ENCODE assay signal across 23 cellular contexts in the genomic region with DNA sequence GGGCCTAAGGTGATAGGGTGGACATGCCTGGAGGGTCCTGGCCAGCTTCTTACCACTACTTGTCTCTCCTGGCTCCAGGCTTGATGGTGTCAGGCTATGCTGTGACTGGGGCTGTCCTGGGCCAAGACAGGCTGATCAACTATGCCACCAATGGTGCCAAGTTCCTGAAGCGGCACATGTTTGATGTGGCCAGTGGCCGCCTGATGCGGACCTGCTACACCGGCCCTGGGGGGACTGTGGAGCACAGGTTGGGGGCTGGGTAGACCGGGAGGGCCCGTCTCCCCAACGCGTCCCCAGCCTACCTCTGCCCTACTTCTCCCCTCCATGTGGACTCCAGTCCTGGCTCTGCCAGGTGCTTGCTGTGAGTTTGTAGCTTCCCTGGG. TPM values are rescaled to one million over a fixed set of nuclear protein-coding genes. Genes with fewer than 3 reads are reported as not detected.
A peak's percentile ranks its signal among the peaks of the same experiment; 100 is the strongest.
DNase-seq lines count a peak whose midpoint lies in the region; ATAC-seq, FAIRE-seq and TF ChIP-seq lines count a peak whose summit lies in the region.
"Had no signal": no experiment of that assay in that cellular context is flagged by ENCODE, and none has a peak within 500 bp of the region (broad histone marks: within the 10 kb centered on the region; RNA-seq: fewer than 3 reads in every experiment).

No MANE protein-coding gene starts in this region.

- DNase-seq in HepG2 (ENCODE audit: low spot score) (no peak), right lobe of liver (no peak), mesenchymal stem cell (no peak), stomach (peak; percentile 52), left lobe of liver (ENCODE audit: low spot score) (no peak), cerebellar cortex (ENCODE audit: low spot score) (no peak)
- no peak for DNase-seq in activated CD4-positive, alpha-beta memory T cell treated with anti-CD3 and anti-CD28 coated beads, Interleukin-2, amount 10 ng/mL, durations not matched to agents 7 days and 5 days
- DNase-seq: CD4-positive, alpha-beta T cell; CD8-positive, alpha-beta memory T cell; DMS 273 treated with DMSO at 0.1 percent for 48 hours; DMS79; GOT3 had no signal

- H3K79me2 ChIP-seq in HepG2 (ENCODE audit: insufficient read depth, low read length), result peaks cover 3% of the 10 kb centered on the region

- H3K9ac ChIP-seq in HepG2 (ENCODE audit: insufficient read depth, low read depth, low read length), result no peak overlapping the region
- no peak overlapping the region for H3K9ac ChIP-seq in mesenchymal stem cell (ENCODE audit: low read length)
- H3K9ac ChIP-seq: BLaER1 treated with 17β-estradiol and CSF1 and Interleukin-3, amounts not matched to agents 10 nM and 100 nM had no signal

- peaks cover 0 to 5% of the 10 kb centered on the region in 2 experiments; a peak in 3 of 5 replicates for H3K36me3 ChIP-seq in HepG2 (replicated peaks in 1 of 2; ENCODE audit: control insufficient read depth in 1 of 2, insufficient read depth in 2 of 2, low read length in 2 of 2)
- peaks cover 0 to 5% (median 0%) of the 10 kb centered on the region in 4 donors for H3K36me3 ChIP-seq in right lobe of liver
- H3K36me3 ChIP-seq in mesenchymal stem cell (ENCODE audit: control insufficient read depth in 1 of 2, insufficient read depth in 2 of 2, low read depth in 1 of 2, low read length in 2 of 2), result peaks cover 62 to 71% of the 10 kb centered on the region in 2 experiments
- H3K36me3 ChIP-seq in stomach, result peaks cover 3 to 63% (median 39%) of the 10 kb centered on the region in 4 donors
- H3K36me3 ChIP-seq: BE2C; BLaER1 treated with 17β-estradiol and CSF1 and Interleukin-3, amounts not matched to agents 10 nM and 100 nM had no signal

- H4K91ac ChIP-seq in mesenchymal stem cell (ENCODE audit: low read length), result no peak overlapping the region

- H3K4me3 ChIP-seq in HepG2 (replicated peaks in 1 of 3; ENCODE audit: insufficient read depth in 1 of 3, low read depth in 2 of 3, low read length in 3 of 3), result no peak overlapping the region
- H3K4me3 ChIP-seq in right lobe of liver, result no peak overlapping the region
- H3K4me3 ChIP-seq in mesenchymal stem cell (ENCODE audit: insufficient read depth in 1 of 2, low read depth in 1 of 2, low read length in 2 of 2), result no peak overlapping the region
- no peak overlapping the region for H3K4me3 ChIP-seq in stomach
- H3K4me3 ChIP-seq: BLaER1 treated with 17β-estradiol and CSF1 and Interleukin-3, amounts not matched to agents 10 nM and 100 nM; GM12878; HAP-1 had no signal

- H3K4ac ChIP-seq in mesenchymal stem cell (ENCODE audit: low read depth in 1 of 2, low read length in 2 of 2), result no peak overlapping the region

- no peak overlapping the region for H3K27ac ChIP-seq in HepG2 (ENCODE audit: extremely low read length, insufficient read depth, low read length)
- no peak overlapping the region for H3K27ac ChIP-seq in right lobe of liver
- peak overlapping the region; percentile 94; the same call in 1 of the 2 replicates for H3K27ac ChIP-seq in VCaP
- H3K27ac ChIP-seq in mesenchymal stem cell (ENCODE audit: low read length, poor library complexity, severe bottlenecking), result no peak overlapping the region
- H3K27ac ChIP-seq in stomach, result peak overlapping the region in 2 of 5 donors; percentile 33 to 64
- H3K27ac ChIP-seq: 22Rv1; BLaER1 treated with 17β-estradiol and CSF1 and Interleukin-3, amounts not matched to agents 10 nM and 100 nM had no signal

- H3K4me1 ChIP-seq in HepG2 (ENCODE audit: insufficient read depth, low read length) (peaks cover 45% of the 10 kb centered on the region), right lobe of liver (peaks cover 0 to 28% (median 11%) of the 10 kb centered on the region in 4 donors), mesenchymal stem cell (ENCODE audit: control insufficient read depth, insufficient read depth, low read depth, low read length) (peaks cover 16% of the 10 kb centered on the region), stomach (peaks cover 18 to 40% (median 31%) of the 10 kb centered on the region in 4 donors)

- no peak for TF ChIP-seq RAD21 in HepG2 (CRISPR knock-in tag; IDR thresholded peaks at IDR 0.05)

- WGBS in HepG2 (ENCODE audit: low lambda C conversion rate), result 100% methylated on average over 3 of the region's 8 CpGs
- 80% methylated on average over 1 of the region's 8 CpGs for WGBS in right lobe of liver (ENCODE audit: insufficient coverage, low coverage, low lambda C conversion rate, missing lambda C conversion rate)
- 98% methylated on average over 6 of the region's 8 CpGs for WGBS in mesenchymal stem cell
- 66 to 91% (median 79%) methylated on average over 4 to 8 of the region's 8 CpGs for WGBS in stomach, 5 donors

- no peak overlapping the region for H2BK15ac ChIP-seq in mesenchymal stem cell (ENCODE audit: low read depth, poor library complexity, severe bottlenecking)

- H3K27ac Mint-ChIP-seq in activated CD4-positive, alpha-beta memory T cell treated with anti-CD3 and anti-CD28 coated beads, Interleukin-2, amount 10 ng/mL, durations not matched to agents 7 days and 5 days, result no peak overlapping the region
- H3K27ac Mint-ChIP-seq: CD14-positive monocyte; CD4-positive, alpha-beta T cell; CD8-positive, alpha-beta memory T cell; HFFc6 had no signal

- BruUV-seq in HepG2 (replicated peaks; lab: Mats Ljungman, UMichigan), result no TSS peak

- H3K27me3 Mint-ChIP-seq in activated CD4-positive, alpha-beta memory T cell treated with anti-CD3 and anti-CD28 coated beads, Interleukin-2, amount 10 ng/mL, durations not matched to agents 7 days and 5 days, result peaks cover 4% of the 10 kb centered on the region

- H2BK5ac ChIP-seq in mesenchymal stem cell (ENCODE audit: low read depth, low read length, poor library complexity, severe bottlenecking), result no peak overlapping the region

- no peak overlapping the region for H3K23ac ChIP-seq in mesenchymal stem cell (ENCODE audit: low read length in 2 of 2)

- CTCF ChIA-PET in HepG2 (lab: Yijun Ruan, JAX; ENCODE audit: low intra/inter-chr PET ratio, low total read pairs), result interaction anchor here (0.9 to 1.8 kb wide), 10 partner anchors 24 to 291 kb away, joined by 3 to 10 read pairs (median 4); no protein-coding TSS in a partner anchor
- CTCF ChIA-PET in activated CD4-positive, alpha-beta memory T cell treated with anti-CD3 and anti-CD28 coated beads, Interleukin-2, amount 10 ng/mL, durations not matched to agents 7 days and 5 days (lab: Charles Lee), result no interaction called here

- H2BK120ac ChIP-seq in mesenchymal stem cell (ENCODE audit: low read depth, low read length), result no peak overlapping the region

- TF ChIP-seq POLR2A in HepG2 (IDR thresholded peaks at IDR 0.05; ENCODE audit: insufficient read depth in 1 of 2, low read depth in 2 of 2, low read length in 2 of 2) (no peak), right lobe of liver (IDR thresholded peaks at IDR 0.05) (no peak), stomach (IDR thresholded peaks at IDR 0.05) (no peak)

- peaks cover 28% of the 10 kb centered on the region for H3K79me1 ChIP-seq in mesenchymal stem cell (replicated peaks; ENCODE audit: low read length, poor library complexity, severe bottlenecking)

- no peak for FAIRE-seq in HepG2 (lab: Jason Lieb, UNC)
- FAIRE-seq: A204.1, D721Med, GM12878, H54 had no signal

- no peak overlapping the region for H2AFZ ChIP-seq in HepG2 (ENCODE audit: low read length)
- H2AFZ ChIP-seq in mesenchymal stem cell (ENCODE audit: low read depth, low read length), result no peak overlapping the region

- H3K9me3 ChIP-seq in HepG2 (ENCODE audit: low read length) (no peaks in the 10 kb centered on the region), right lobe of liver (no peaks in the 10 kb centered on the region), mesenchymal stem cell (ENCODE audit: control insufficient read depth, low read length) (no peaks in the 10 kb centered on the region), stomach (no peaks in the 10 kb centered on the region)
- H3K9me3 ChIP-seq: BE2C; BLaER1 treated with 17β-estradiol and CSF1 and Interleukin-3, amounts not matched to agents 10 nM and 100 nM; HAP-1 had no signal

- TF ChIP-seq CTCF in HepG2 (CRISPR knock-in tag; IDR thresholded peaks at IDR 0.05), result no peak
- no peak for TF ChIP-seq CTCF in right lobe of liver (IDR thresholded peaks at IDR 0.05)
- no peak for TF ChIP-seq CTCF in VCaP (conservative IDR thresholded peaks at IDR 0.05)
- TF ChIP-seq CTCF in stomach (IDR thresholded peaks at IDR 0.05), result no peak

- ATAC-seq in HepG2 (no peak), right lobe of liver (no peak), left lobe of liver (no peak)

- POLR2A ChIA-PET in HepG2 (lab: Yijun Ruan, JAX), result interaction anchor here (0.7 to 3.1 kb wide), 19 partner anchors 9 to 315 kb away, joined by 3 to 20 read pairs (median 5); a partner anchor contains a TSS
- POLR2A ChIA-PET in activated CD4-positive, alpha-beta memory T cell treated with anti-CD3 and anti-CD28 coated beads, Interleukin-2, amount 10 ng/mL, durations not matched to agents 7 days and 5 days (lab: Charles Lee), result interaction anchor here (1.3 kb wide), 1 partner anchor 8 kb away, joined by 5 read pairs; a partner anchor contains a TSS

- in situ Hi-C loops in HepG2 (cut with HindIII; ENCODE audit: extremely low pct_ligation_motif_present, low pct_unique_long_range_greater_than_20kb), result no loop called here

- H3K4me2 ChIP-seq in HepG2 (ENCODE audit: low read depth, low read length) (no peak overlapping the region), mesenchymal stem cell (ENCODE audit: low read length, poor library complexity, severe bottlenecking) (no peak overlapping the region)
- H3K4me2 ChIP-seq: BLaER1 treated with 17β-estradiol and CSF1 and Interleukin-3, amounts not matched to agents 10 nM and 100 nM had no signal

- no peak overlapping the region for H3K18ac ChIP-seq in mesenchymal stem cell (ENCODE audit: low read depth in 1 of 2, low read length in 2 of 2)

- no peak for TF ChIP-seq EP300 in HepG2 (IDR thresholded peaks at IDR 0.05; ENCODE audit: low read depth in 2 of 2, low read length in 2 of 2)
- TF ChIP-seq EP300 in HepG2 (CRISPR knock-in tag; IDR thresholded peaks at IDR 0.05; ENCODE audit: borderline replicate concordance), result no peak
- no peak for TF ChIP-seq EP300 in stomach (IDR thresholded peaks at IDR 0.05)

- H3K14ac ChIP-seq in mesenchymal stem cell (ENCODE audit: low read length in 2 of 2), result no peak overlapping the region

- H3K36me3 Mint-ChIP-seq in activated CD4-positive, alpha-beta memory T cell treated with anti-CD3 and anti-CD28 coated beads, Interleukin-2, amount 10 ng/mL, durations not matched to agents 7 days and 5 days (ENCODE audit: low read depth), result no peaks in the 10 kb centered on the region

- H3K9me3 Mint-ChIP-seq in activated CD4-positive, alpha-beta memory T cell treated with anti-CD3 and anti-CD28 coated beads, Interleukin-2, amount 10 ng/mL, durations not matched to agents 7 days and 5 days, result no peaks in the 10 kb centered on the region
- H3K9me3 Mint-ChIP-seq: CD14-positive monocyte; CD4-positive, alpha-beta T cell; CD8-positive, alpha-beta memory T cell; HFFc6 had no signal

- H2BK12ac ChIP-seq in mesenchymal stem cell (ENCODE audit: low read length in 2 of 2), result no peak overlapping the region

- H3K4me3 Mint-ChIP-seq in activated CD4-positive, alpha-beta memory T cell treated with anti-CD3 and anti-CD28 coated beads, Interleukin-2, amount 10 ng/mL, durations not matched to agents 7 days and 5 days, result no peak overlapping the region
- H3K4me3 Mint-ChIP-seq: CD14-positive monocyte; CD4-positive, alpha-beta T cell; CD8-positive, alpha-beta memory T cell; HFFc6 had no signal

- no peak overlapping the region for H2AK5ac ChIP-seq in mesenchymal stem cell (ENCODE audit: low read length, severe bottlenecking)

- no peaks in the 10 kb centered on the region for H3K27me3 ChIP-seq in HepG2 (ENCODE audit: control insufficient read depth in 1 of 2, insufficient read depth in 2 of 2, low read length in 2 of 2)
- no peaks in the 10 kb centered on the region for H3K27me3 ChIP-seq in right lobe of liver
- peaks cover 0 to under 1% of the 10 kb centered on the region in 2 experiments for H3K27me3 ChIP-seq in mesenchymal stem cell (ENCODE audit: control insufficient read depth in 1 of 2, insufficient read depth in 1 of 2, low read length in 2 of 2)
- H3K27me3 ChIP-seq in stomach, result no peaks in the 10 kb centered on the region
- H3K27me3 ChIP-seq: BE2C had no signal

- peak overlapping the region; percentile 4 for H4K8ac ChIP-seq in mesenchymal stem cell (ENCODE audit: low read length)

- intact Hi-C loops in HepG2 (cut with micrococcal nuclease; ENCODE audit: unreplicated experiment) (no loop called here), right lobe of liver (cut with DNase I) (loop anchor here (5.0 to 10.0 kb wide), 4 partner anchors 66 to 283 kb away; a partner anchor contains a TSS), stomach (cut with DNase I; ENCODE audit: low total_unique reads) (no loop called here)

- H3K4me1 Mint-ChIP-seq in activated CD4-positive, alpha-beta memory T cell treated with anti-CD3 and anti-CD28 coated beads, Interleukin-2, amount 10 ng/mL, durations not matched to agents 7 days and 5 days, result peaks cover 7% of the 10 kb centered on the region

- no peaks in the 10 kb centered on the region for H4K20me1 ChIP-seq in HepG2 (ENCODE audit: insufficient read depth, low read length)

RNA-seq across cellular contexts. Expression of a gene that starts 4.5 kb away (rescaled TPM):
- total RNA-seq in HepG2 (2016; rRNA removed; fragmentation: Illumina TruSeq; extraction: Trizol) (35.7 and 64.8 TPM in 2 replicates), right lobe of liver (100 to 1,000 TPM in 1 of 6 experiments, 10 to 100 TPM in 5; 29.6 to 203 (median 34.2) TPM), stomach (1,000 to 10,000 TPM in 1 of 5 donors, 100 to 1,000 TPM in 3, 10 to 100 TPM in 1; 45.0 to 1,214 (median 194) TPM), left lobe of liver (40.6 TPM)
- total RNA-seq in HepG2 (2016; cell fraction: cytosol; rRNA removed; fragmentation: Illumina TruSeq; extraction: Trizol; ENCODE audit: low read depth), result 38.7 and 45.5 TPM in 2 replicates
- 31.6 and 65.5 TPM in 2 replicates for total RNA-seq in HepG2 (2016; cell fraction: insoluble cytoplasmic fraction; rRNA removed; fragmentation: Illumina TruSeq; extraction: Trizol)
- total RNA-seq in HepG2 (2016; cell fraction: membrane; rRNA removed; fragmentation: Illumina TruSeq; extraction: Trizol), result 64.2 and 68.5 TPM in 2 replicates
- total RNA-seq in HepG2 (2016; cell fraction: nucleus; rRNA removed; fragmentation: Illumina TruSeq; extraction: Trizol), result 65.8 and 68.8 TPM in 2 replicates
- polyA plus RNA-seq in HepG2 (2011; rRNA removed) (36.1 and 38.1 TPM in 2 replicates), stomach (10 to 100 TPM; 24.8 to 58.6 (median 40.6) TPM)
- polyA plus RNA-seq in HepG2 (2011; cell fraction: cytosol; rRNA removed), result 16.3 and 29.3 TPM in 2 replicates
- polyA plus RNA-seq in HepG2 (2011; cell fraction: nucleus; rRNA removed), result 301 and 348 TPM in 2 replicates
- 22.4 and 25.0 TPM in 2 replicates for polyA plus RNA-seq in HepG2 (2012)
- polyA plus RNA-seq in HepG2 (2016; cell fraction: cytosol; fragmentation: Illumina TruSeq; extraction: Trizol; ENCODE audit: low read depth), result 38.7 and 44.0 TPM in 2 replicates
- polyA plus RNA-seq in HepG2 (2016; cell fraction: insoluble cytoplasmic fraction; fragmentation: Illumina TruSeq; extraction: Trizol; ENCODE audit: low read depth), result 36.7 and 39.9 TPM in 2 replicates
- polyA plus RNA-seq in HepG2 (2016; cell fraction: membrane; fragmentation: Illumina TruSeq; extraction: Trizol; ENCODE audit: low read depth), result 62.1 and 66.1 TPM in 2 replicates
- 150 and 152 TPM in 2 replicates for polyA plus RNA-seq in HepG2 (2016; cell fraction: nucleus; fragmentation: Illumina TruSeq; extraction: Trizol; ENCODE audit: insufficient read depth, low read depth)
- polyA minus RNA-seq in HepG2 (2011; rRNA and poly(A)+ RNA removed; ENCODE audit: low replicate concordance), result 11.3 and 57.4 TPM in 2 replicates
- 12.1 and 17.9 TPM in 2 replicates for polyA minus RNA-seq in HepG2 (2011; cell fraction: cytosol; rRNA and poly(A)+ RNA removed)
- polyA minus RNA-seq in HepG2 (2011; cell fraction: nucleus; rRNA and poly(A)+ RNA removed), result 52.6 and 68.2 TPM in 2 replicates
- polyA plus RNA-seq in mesenchymal stem cell (2013, experiment 1 of 2), result 36.6 TPM
- polyA plus RNA-seq in mesenchymal stem cell (2013, experiment 2 of 2), result 37.2 TPM
- 10 to 100 TPM; 14.5 to 17.8 TPM for total RNA-seq in activated CD4-positive, alpha-beta memory T cell treated with anti-CD3 and anti-CD28 coated beads, Interleukin-2, amount 10 ng/mL, durations not matched to agents 7 days and 5 days

RNA-seq across cellular contexts. Expression of a gene that starts 9.1 kb away (rescaled TPM):
- 0.02 TPM in 1 of 2 replicates, not detected in the other for total RNA-seq in HepG2 (2016; rRNA removed; fragmentation: Illumina TruSeq; extraction: Trizol)
- total RNA-seq in HepG2 (2016; cell fraction: cytosol; rRNA removed; fragmentation: Illumina TruSeq; extraction: Trizol; ENCODE audit: low read depth), result not detected in 2 replicates
- not detected in 2 replicates for total RNA-seq in HepG2 (2016; cell fraction: insoluble cytoplasmic fraction; rRNA removed; fragmentation: Illumina TruSeq; extraction: Trizol)
- total RNA-seq in HepG2 (2016; cell fraction: membrane; rRNA removed; fragmentation: Illumina TruSeq; extraction: Trizol), result not detected in 2 replicates
- not detected in 2 replicates for total RNA-seq in HepG2 (2016; cell fraction: nucleus; rRNA removed; fragmentation: Illumina TruSeq; extraction: Trizol)
- polyA plus RNA-seq in HepG2 (2011; rRNA removed), result 0.01 TPM in 1 of 2 replicates, not detected in the other
- polyA plus RNA-seq in HepG2 (2011; cell fraction: cytosol; rRNA removed), result 0.01 TPM in 1 of 2 replicates, not detected in the other
- polyA plus RNA-seq in HepG2 (2011; cell fraction: nucleus; rRNA removed), result 0.02 and 0.08 TPM in 2 replicates
- polyA plus RNA-seq in HepG2 (2012), result not detected in 2 replicates
- polyA plus RNA-seq in HepG2 (2016; cell fraction: cytosol; fragmentation: Illumina TruSeq; extraction: Trizol; ENCODE audit: low read depth), result not detected in 2 replicates
- polyA plus RNA-seq in HepG2 (2016; cell fraction: insoluble cytoplasmic fraction; fragmentation: Illumina TruSeq; extraction: Trizol; ENCODE audit: low read depth), result not detected in 2 replicates
- polyA plus RNA-seq in HepG2 (2016; cell fraction: membrane; fragmentation: Illumina TruSeq; extraction: Trizol; ENCODE audit: low read depth), result not detected in 2 replicates
- polyA plus RNA-seq in HepG2 (2016; cell fraction: nucleus; fragmentation: Illumina TruSeq; extraction: Trizol; ENCODE audit: insufficient read depth, low read depth), result not detected in 2 replicates
- not detected in 2 replicates for polyA minus RNA-seq in HepG2 (2011; rRNA and poly(A)+ RNA removed; ENCODE audit: low replicate concordance)
- polyA minus RNA-seq in HepG2 (2011; cell fraction: cytosol; rRNA and poly(A)+ RNA removed), result not detected in 2 replicates
- not detected in 2 replicates for polyA minus RNA-seq in HepG2 (2011; cell fraction: nucleus; rRNA and poly(A)+ RNA removed)
- total RNA-seq in right lobe of liver, result not detected
- 0.01 TPM for polyA plus RNA-seq in mesenchymal stem cell (2013, experiment 1 of 2)
- 0.01 TPM for polyA plus RNA-seq in mesenchymal stem cell (2013, experiment 2 of 2)
- total RNA-seq in stomach, result 1 to 10 TPM in 2 of 5 donors, not detected in 3; 2.0 to 3.7 TPM
- under 1 TPM in 2 of 3 donors, not detected in 1; 0.06 to 0.10 TPM for polyA plus RNA-seq in stomach
- total RNA-seq in left lobe of liver, result 0.10 TPM
- not detected for total RNA-seq in activated CD4-positive, alpha-beta memory T cell treated with anti-CD3 and anti-CD28 coated beads, Interleukin-2, amount 10 ng/mL, durations not matched to agents 7 days and 5 days
- total RNA-seq: CD4-positive, alpha-beta T cell had no signal
- polyA plus RNA-seq: CD14-positive monocyte; CD8-positive, alpha-beta memory T cell had no signal

RNA-seq across cellular contexts. Expression of a gene that starts 18.9 kb away (rescaled TPM):
- total RNA-seq in HepG2 (2016; rRNA removed; fragmentation: Illumina TruSeq; extraction: Trizol), result 0.41 and 0.95 TPM in 2 replicates
- 0.88 and 1.1 TPM in 2 replicates for total RNA-seq in HepG2 (2016; cell fraction: cytosol; rRNA removed; fragmentation: Illumina TruSeq; extraction: Trizol; ENCODE audit: low read depth)
- 0.54 and 0.71 TPM in 2 replicates for total RNA-seq in HepG2 (2016; cell fraction: insoluble cytoplasmic fraction; rRNA removed; fragmentation: Illumina TruSeq; extraction: Trizol)
- 0.90 and 1.3 TPM in 2 replicates for total RNA-seq in HepG2 (2016; cell fraction: membrane; rRNA removed; fragmentation: Illumina TruSeq; extraction: Trizol)
- 1.1 and 1.6 TPM in 2 replicates for total RNA-seq in HepG2 (2016; cell fraction: nucleus; rRNA removed; fragmentation: Illumina TruSeq; extraction: Trizol)
- 0.05 and 0.11 TPM in 2 replicates for polyA plus RNA-seq in HepG2 (2011; rRNA removed)
- polyA plus RNA-seq in HepG2 (2011; cell fraction: cytosol; rRNA removed), result 0.04 and 0.09 TPM in 2 replicates
- 0.23 and 0.35 TPM in 2 replicates for polyA plus RNA-seq in HepG2 (2011; cell fraction: nucleus; rRNA removed)
- polyA plus RNA-seq in HepG2 (2012), result 0.09 and 0.15 TPM in 2 replicates
- polyA plus RNA-seq in HepG2 (2016; cell fraction: cytosol; fragmentation: Illumina TruSeq; extraction: Trizol; ENCODE audit: low read depth), result 0.40 and 0.55 TPM in 2 replicates
- 1.2 and 1.4 TPM in 2 replicates for polyA plus RNA-seq in HepG2 (2016; cell fraction: insoluble cytoplasmic fraction; fragmentation: Illumina TruSeq; extraction: Trizol; ENCODE audit: low read depth)
- 0.73 and 0.91 TPM in 2 replicates for polyA plus RNA-seq in HepG2 (2016; cell fraction: membrane; fragmentation: Illumina TruSeq; extraction: Trizol; ENCODE audit: low read depth)
- 1.2 and 1.7 TPM in 2 replicates for polyA plus RNA-seq in HepG2 (2016; cell fraction: nucleus; fragmentation: Illumina TruSeq; extraction: Trizol; ENCODE audit: insufficient read depth, low read depth)
- 0.35 and 1.4 TPM in 2 replicates for polyA minus RNA-seq in HepG2 (2011; rRNA and poly(A)+ RNA removed; ENCODE audit: low replicate concordance)
- 0.20 and 0.53 TPM in 2 replicates for polyA minus RNA-seq in HepG2 (2011; cell fraction: cytosol; rRNA and poly(A)+ RNA removed)
- 1.1 and 3.2 TPM in 2 replicates for polyA minus RNA-seq in HepG2 (2011; cell fraction: nucleus; rRNA and poly(A)+ RNA removed)
- under 1 TPM in 2 of 6 experiments, not detected in 4; 0.06 to 0.27 TPM for total RNA-seq in right lobe of liver
- 0.01 TPM for polyA plus RNA-seq in mesenchymal stem cell (2013, experiment 1 of 2)
- polyA plus RNA-seq in mesenchymal stem cell (2013, experiment 2 of 2), result not detected
- total RNA-seq in stomach, result 100 to 1,000 TPM in 2 of 5 donors, 10 to 100 TPM in 2, 1 to 10 TPM in 1; 6.4 to 117 (median 49.5) TPM
- 10 to 100 TPM; 25.9 to 76.3 (median 40.6) TPM for polyA plus RNA-seq in stomach
- 0.35 TPM for total RNA-seq in left lobe of liver
- total RNA-seq in activated CD4-positive, alpha-beta memory T cell treated with anti-CD3 and anti-CD28 coated beads, Interleukin-2, amount 10 ng/mL, durations not matched to agents 7 days and 5 days, result not detected
- total RNA-seq: CD4-positive, alpha-beta T cell; CD8-positive, alpha-beta memory T cell; GM12878 had no signal
- polyA plus RNA-seq: CD14-positive monocyte; CD8-positive, alpha-beta memory T cell had no signal

RNA-seq across cellular contexts. Expression of a gene that starts 43.2 kb away (rescaled TPM):
- 0.24 and 0.36 TPM in 2 replicates for total RNA-seq in HepG2 (2016; rRNA removed; fragmentation: Illumina TruSeq; extraction: Trizol)
- total RNA-seq in HepG2 (2016; cell fraction: cytosol; rRNA removed; fragmentation: Illumina TruSeq; extraction: Trizol; ENCODE audit: low read depth), result not detected in 2 replicates
- total RNA-seq in HepG2 (2016; cell fraction: insoluble cytoplasmic fraction; rRNA removed; fragmentation: Illumina TruSeq; extraction: Trizol), result 0.09 and 0.32 TPM in 2 replicates
- total RNA-seq in HepG2 (2016; cell fraction: membrane; rRNA removed; fragmentation: Illumina TruSeq; extraction: Trizol), result 0.41 TPM in 1 of 2 replicates, not detected in the other
- 0.47 and 1.0 TPM in 2 replicates for total RNA-seq in HepG2 (2016; cell fraction: nucleus; rRNA removed; fragmentation: Illumina TruSeq; extraction: Trizol)
- 0.18 and 0.22 TPM in 2 replicates for polyA plus RNA-seq in HepG2 (2011; rRNA removed)
- 0.12 and 0.13 TPM in 2 replicates for polyA plus RNA-seq in HepG2 (2011; cell fraction: cytosol; rRNA removed)
- polyA plus RNA-seq in HepG2 (2011; cell fraction: nucleus; rRNA removed), result 0.69 and 1.0 TPM in 2 replicates
- 0.48 and 0.56 TPM in 2 replicates for polyA plus RNA-seq in HepG2 (2012)
- polyA plus RNA-seq in HepG2 (2016; cell fraction: cytosol; fragmentation: Illumina TruSeq; extraction: Trizol; ENCODE audit: low read depth), result not detected in 2 replicates
- 0.36 and 0.41 TPM in 2 replicates for polyA plus RNA-seq in HepG2 (2016; cell fraction: insoluble cytoplasmic fraction; fragmentation: Illumina TruSeq; extraction: Trizol; ENCODE audit: low read depth)
- 0.07 TPM in 1 of 2 replicates, not detected in the other for polyA plus RNA-seq in HepG2 (2016; cell fraction: membrane; fragmentation: Illumina TruSeq; extraction: Trizol; ENCODE audit: low read depth)
- 0.93 and 1.1 TPM in 2 replicates for polyA plus RNA-seq in HepG2 (2016; cell fraction: nucleus; fragmentation: Illumina TruSeq; extraction: Trizol; ENCODE audit: insufficient read depth, low read depth)
- polyA minus RNA-seq in HepG2 (2011; rRNA and poly(A)+ RNA removed; ENCODE audit: low replicate concordance), result 0.33 TPM in 1 of 2 replicates, not detected in the other
- not detected in 2 replicates for polyA minus RNA-seq in HepG2 (2011; cell fraction: cytosol; rRNA and poly(A)+ RNA removed)
- polyA minus RNA-seq in HepG2 (2011; cell fraction: nucleus; rRNA and poly(A)+ RNA removed), result 0.52 and 0.75 TPM in 2 replicates
- under 1 TPM in 1 of 6 experiments, not detected in 5; 0.51 TPM for total RNA-seq in right lobe of liver
- 0.23 TPM for polyA plus RNA-seq in mesenchymal stem cell (2013, experiment 1 of 2)
- polyA plus RNA-seq in mesenchymal stem cell (2013, experiment 2 of 2), result 0.03 TPM
- 1 to 10 TPM in 3 of 5 donors, not detected in 2; 1.1 to 2.7 (median 2.6) TPM for total RNA-seq in stomach
- polyA plus RNA-seq in stomach, result under 1 TPM in 2 of 3 donors, not detected in 1; 0.25 to 0.31 TPM
- total RNA-seq in left lobe of liver, result not detected
- total RNA-seq in activated CD4-positive, alpha-beta memory T cell treated with anti-CD3 and anti-CD28 coated beads, Interleukin-2, amount 10 ng/mL, durations not matched to agents 7 days and 5 days, result 10 to 100 TPM; 13.4 to 15.2 TPM
- polyA plus RNA-seq: CD14-positive monocyte; CD8-positive, alpha-beta memory T cell had no signal

Comparison
In these comparisons a context has a peak if more than half of its experiments do, and no peak if none do; other contexts are left out.
1. intact Hi-C loops: an anchor here in right lobe of liver (5.0 to 10.0 kb wide); none called in HepG2 and stomach.